36 cellular contexts compared by ENCODE assay signal in the genomic region with DNA sequence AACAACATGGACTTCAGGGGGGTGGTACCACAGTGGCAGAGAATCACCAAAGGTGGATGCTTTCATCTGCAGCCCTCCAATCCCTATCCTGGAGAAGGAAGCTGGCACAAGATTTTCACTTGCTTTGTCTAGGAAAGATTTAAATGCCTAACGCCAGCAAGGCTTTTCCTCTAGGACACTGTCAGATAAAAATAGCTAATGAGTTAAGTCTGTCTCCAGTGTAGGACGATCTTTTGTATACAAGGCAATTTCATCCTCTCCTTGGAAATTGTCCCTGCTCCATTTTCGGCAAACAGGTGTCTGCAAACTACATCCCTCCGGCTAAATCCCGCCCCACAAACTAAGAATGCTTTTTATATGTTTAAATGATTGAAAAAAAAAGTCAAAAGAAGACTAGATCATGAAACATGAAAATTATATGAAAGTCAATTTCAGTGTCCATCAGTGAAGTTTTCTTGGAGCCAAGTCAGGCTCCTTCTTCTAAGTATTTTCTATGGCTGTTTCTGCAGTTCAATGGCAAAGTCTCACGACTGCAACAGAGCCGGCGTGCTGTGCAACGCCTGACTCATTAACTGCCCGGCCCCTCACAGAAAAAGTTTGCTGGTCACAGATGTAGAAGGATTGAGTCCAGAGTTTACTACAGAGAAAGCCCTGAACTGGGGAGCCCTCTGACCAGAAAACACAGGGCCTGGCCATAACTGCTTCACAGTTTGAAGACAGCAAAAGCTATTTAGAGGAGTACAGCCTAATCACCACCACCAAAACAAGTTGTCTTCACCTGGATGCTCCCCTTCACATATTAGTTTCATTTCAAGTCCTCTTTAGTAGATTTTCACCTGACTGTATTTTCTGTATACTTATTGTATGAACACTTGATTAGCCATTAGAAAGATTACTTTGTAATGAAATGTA. TPM values are rescaled to one million over a fixed set of nuclear protein-coding genes. Genes with fewer than 3 reads are reported as not detected.
DNase-seq lines count a peak whose midpoint lies in the region; ATAC-seq, FAIRE-seq and TF ChIP-seq lines count a peak whose summit lies in the region.
"Had no signal": no experiment of that assay in that cellular context is flagged by ENCODE, and none has a peak within 500 bp of the region (broad histone marks: within the 10 kb centered on the region; RNA-seq: fewer than 3 reads in every experiment).

No MANE protein-coding gene starts in this region.

- no peaks in the 10 kb centered on the region for H4K20me1 ChIP-seq in astrocyte (ENCODE audit: insufficient read depth, low read length)

- no peak overlapping the region for H2AFZ ChIP-seq in astrocyte (ENCODE audit: low read depth, low read length)

- no peak overlapping the region for H3K9ac ChIP-seq in astrocyte (ENCODE audit: low read length)

- intact Hi-C loops in sciatic nerve (cut with DNase I): no loop called here

- H3K9me3 ChIP-seq in astrocyte (ENCODE audit: insufficient read depth, low read depth, low read length): no peaks in the 10 kb centered on the region
- H3K9me3 ChIP-seq: heart right ventricle, Peyer's patch, prostate gland, SJCRH30, upper lobe of left lung had no signal

- H3K79me2 ChIP-seq in astrocyte (ENCODE audit: insufficient read depth, low read length): no peaks in the 10 kb centered on the region

- no peaks in the 10 kb centered on the region for H3K27me3 ChIP-seq in astrocyte (ENCODE audit: insufficient read depth, low read length)
- H3K27me3 ChIP-seq: heart right ventricle, Peyer's patch, SJCRH30, upper lobe of left lung had no signal

- peaks cover 2% of the 10 kb centered on the region for H3K9me3 Mint-ChIP-seq in astrocyte (ENCODE audit: unreplicated experiment)
- H3K9me3 Mint-ChIP-seq: activated T-helper 17 cell treated with anti-CD3 and anti-CD28 coated beads, Interleukin-2, amount 50 U/mL, for 72 hours; mesothelial cell of epicardium; naive thymus-derived CD4-positive, alpha-beta T cell; stimulated activated naive B cell treated with anti-CD40 and anti-IgM and Interleukin-4, amounts not matched to agents 10 μg/mL and 1 μg/mL and 100 μg/mL, for 72 hours had no signal

- no peaks in the 10 kb centered on the region for H3K36me3 Mint-ChIP-seq in astrocyte (ENCODE audit: low read depth, unreplicated experiment)
- H3K36me3 Mint-ChIP-seq: CD4-positive, CD25-positive, alpha-beta regulatory T cell; mesothelial cell of epicardium; naive thymus-derived CD4-positive, alpha-beta T cell; stimulated activated naive B cell treated with anti-CD40 and anti-IgM and Interleukin-4, amounts not matched to agents 10 μg/mL and 1 μg/mL and 100 μg/mL, for 72 hours had no signal

- H3K4me3 Mint-ChIP-seq in astrocyte (ENCODE audit: unreplicated experiment): no peak overlapping the region
- H3K4me3 Mint-ChIP-seq: activated T-helper 17 cell treated with anti-CD3 and anti-CD28 coated beads, Interleukin-2, amount 50 U/mL, for 72 hours; mesothelial cell of epicardium; naive thymus-derived CD4-positive, alpha-beta T cell; stimulated activated naive B cell treated with anti-CD40 and anti-IgM and Interleukin-4, amounts not matched to agents 10 μg/mL and 1 μg/mL and 100 μg/mL, for 72 hours had no signal

- peak overlapping the region; percentile 7 for H3K4me2 ChIP-seq in astrocyte (ENCODE audit: low read length)

- TF ChIP-seq CTCF in astrocyte (IDR thresholded peaks at IDR 0.05; ENCODE audit: insufficient read depth, low read depth, low read length) (no peak), foreskin fibroblast (IDR thresholded peaks at IDR 0.05; ENCODE audit: low read depth, low read length) (no peak)

- no peak overlapping the region for H3K4me3 ChIP-seq in astrocyte (ENCODE audit: insufficient read depth, low read depth, low read length)
- H3K4me3 ChIP-seq in foreskin fibroblast (ENCODE audit: low read depth in 1 of 2, low read length in 2 of 2): no peak overlapping the region
- H3K4me3 ChIP-seq: heart right ventricle, Peyer's patch, prostate gland, SJCRH30, upper lobe of left lung had no signal

- H3K27ac Mint-ChIP-seq in astrocyte (ENCODE audit: unreplicated experiment): peak overlapping the region; percentile 82
- H3K27ac Mint-ChIP-seq: activated T-helper 17 cell treated with anti-CD3 and anti-CD28 coated beads, Interleukin-2, amount 50 U/mL, for 72 hours; CD4-positive, CD25-positive, alpha-beta regulatory T cell; mesothelial cell of epicardium; naive thymus-derived CD4-positive, alpha-beta T cell; stimulated activated naive B cell treated with anti-CD40 and anti-IgM and Interleukin-4, amounts not matched to agents 10 μg/mL and 1 μg/mL and 100 μg/mL, for 72 hours had no signal

- H3K4me1 Mint-ChIP-seq in astrocyte (ENCODE audit: low read depth, unreplicated experiment): peaks cover 10% of the 10 kb centered on the region
- H3K4me1 Mint-ChIP-seq: activated T-helper 17 cell treated with anti-CD3 and anti-CD28 coated beads, Interleukin-2, amount 50 U/mL, for 72 hours; CD4-positive, CD25-positive, alpha-beta regulatory T cell; naive thymus-derived CD4-positive, alpha-beta T cell; stimulated activated naive B cell treated with anti-CD40 and anti-IgM and Interleukin-4, amounts not matched to agents 10 μg/mL and 1 μg/mL and 100 μg/mL, for 72 hours had no signal

- no peak for FAIRE-seq in astrocyte (lab: Jason Lieb, UNC)
- FAIRE-seq: GM18507, GM19239 had no signal

- H3K27ac ChIP-seq in astrocyte (ENCODE audit: low read depth, low read length): no peak overlapping the region
- H3K27ac ChIP-seq: heart right ventricle, Peyer's patch, SJCRH30, upper lobe of left lung, WERI-Rb-1 had no signal

- DNase-seq in Daoy (ENCODE audit: low read depth) (peak; percentile 22), astrocyte (ENCODE audit: low read depth) (no peak), foreskin fibroblast (peak; percentile 10 to 69), sciatic nerve (ENCODE audit: low spot score) (no peak), epidermal melanocyte (ENCODE audit: insufficient read length, low spot score) (no peak), NCI-H2227 (lab: John Stamatoyannopoulos, UW; ENCODE audit: unreplicated experiment) (no peak), NCI-H82 (lab: John Stamatoyannopoulos, UW) (no peak)
- DNase-seq: activated CD4-positive, alpha-beta T cell treated with anti-CD3 and anti-CD28 coated beads for 4 hours; activated naive CD4-positive, alpha-beta T cell treated with anti-CD3 and anti-CD28 coated beads, Interleukin-2, amount 50 U/mL, for 16 hours; AML-193; amniotic stem cell; Calu3; CD4-positive, CD25-positive, alpha-beta regulatory T cell; DMS79; heart right ventricle; KG1; MM.1S; naive thymus-derived CD4-positive, alpha-beta T cell; NCI-H1417 treated with DMSO at 0.1 percent for 48 hours; NCI-H2081; NCI-H345; NCI-H748 treated with DMSO at 0.1 percent for 48 hours; nucleus accumbens; Peyer's patch; SJCRH30; stimulated activated naive B cell treated with anti-CD40 and anti-IgM and Interleukin-4, amounts not matched to agents 10 μg/mL and 1 μg/mL and 100 μg/mL, for 72 hours; substantia nigra; T1000; upper lobe of left lung; WERI-Rb-1 had no signal

- no peaks in the 10 kb centered on the region for H3K36me3 ChIP-seq in astrocyte (ENCODE audit: insufficient read depth, low read length)
- H3K36me3 ChIP-seq: heart right ventricle, Peyer's patch, prostate gland, SJCRH30, upper lobe of left lung, WERI-Rb-1 had no signal

- no peaks in the 10 kb centered on the region for H3K4me1 ChIP-seq in astrocyte (ENCODE audit: insufficient read depth, low read length)
- H3K4me1 ChIP-seq: Peyer's patch, prostate gland, SJCRH30 had no signal

- no peaks in the 10 kb centered on the region for H3K27me3 Mint-ChIP-seq in astrocyte (ENCODE audit: low read depth, unreplicated experiment)
- H3K27me3 Mint-ChIP-seq: activated T-helper 17 cell treated with anti-CD3 and anti-CD28 coated beads, Interleukin-2, amount 50 U/mL, for 72 hours; CD4-positive, CD25-positive, alpha-beta regulatory T cell; stimulated activated naive B cell treated with anti-CD40 and anti-IgM and Interleukin-4, amounts not matched to agents 10 μg/mL and 1 μg/mL and 100 μg/mL, for 72 hours had no signal

- ATAC-seq in sciatic nerve (peak; percentile 34), HG02870 (IDR thresholded peaks at IDR 0.05; ENCODE audit: unreplicated experiment) (no peak)
- ATAC-seq: activated T-helper 17 cell treated with anti-CD3 and anti-CD28 coated beads, Interleukin-2, amount 50 U/mL, for 72 hours; heart right ventricle; naive thymus-derived CD4-positive, alpha-beta T cell; stimulated activated naive B cell treated with anti-CD40 and anti-IgM and Interleukin-4, amounts not matched to agents 10 μg/mL and 1 μg/mL and 100 μg/mL, for 72 hours had no signal

RNA-seq across cellular contexts. Expression of a gene that starts 52.3 kb away (rescaled TPM):
- 2.1 and 2.2 TPM in 2 replicates for total RNA-seq in Daoy (2014; rRNA removed; shearing (Covaris generic))
- total RNA-seq in astrocyte (5.3 and 11.8 TPM in 2 replicates), sciatic nerve (26.8 TPM)
- total RNA-seq: activated T-helper 17 cell treated with anti-CD3 and anti-CD28 coated beads, Interleukin-2, amount 50 U/mL, for 72 hours; CD4-positive, CD25-positive, alpha-beta regulatory T cell; naive thymus-derived CD4-positive, alpha-beta T cell had no signal

Comparison
In these comparisons a context has a peak if more than half of its experiments do, and no peak if none do; other contexts are left out.
1. DNase-seq: peak in Daoy (single experiment) and foreskin fibroblast (2 of 2); none in astrocyte (single experiment), sciatic nerve (single experiment), epidermal melanocyte (single experiment), NCI-H2227 (single experiment) and NCI-H82 (single experiment).